ENCODE assay signal across 1 cellular context in genomic region chr1:145979746-145980435, GRCh38.
A peak's percentile ranks its signal among the peaks of the same experiment; 100 is the strongest.
TF ChIP-seq lines count a peak whose summit lies in the region.

No MANE protein-coding gene starts in this region.

TF ChIP-seq in GM12878, 131 proteins besides CTCF, POLR2A, EP300 and RAD21 (continued from another document):
- no peak for TF ChIP-seq E2F8 (IDR thresholded peaks at IDR 0.05; ENCODE audit: low read depth, partially characterized antibody)
- no peak for TF ChIP-seq ZNF24 (IDR thresholded peaks at IDR 0.05)
- TF ChIP-seq MLLT1 (IDR thresholded peaks at IDR 0.05): no peak
- TF ChIP-seq PML (IDR thresholded peaks at IDR 0.05; ENCODE audit: low read length): peak; percentile 47; the same call in 1 of the 2 replicates
- TF ChIP-seq SMARCA5 (IDR thresholded peaks at IDR 0.05): peak; percentile 77
- TF ChIP-seq SRF (IDR thresholded peaks at IDR 0.05; ENCODE audit: low read depth in 2 of 2, low read length in 2 of 2): no peak
- TF ChIP-seq CEBPB (IDR thresholded peaks at IDR 0.05; ENCODE audit: borderline replicate concordance in 1 of 2, low read depth in 2 of 2, low read length in 2 of 2): peak in 1 of 2 experiments; percentile 48; a peak in 1 of 4 replicates
- peak; percentile 19; the same call in 1 of the 2 replicates for TF ChIP-seq IRF4 (IDR thresholded peaks at IDR 0.05; ENCODE audit: low read depth, low read length)
- TF ChIP-seq CREB1 (IDR thresholded peaks at IDR 0.05; ENCODE audit: low read depth): no peak; the same call in 1 of the 2 replicates
TF ChIP-seq in GM12878: peak in this region for 22.
